8 cellular contexts compared by ENCODE assay signal in the genomic region with DNA sequence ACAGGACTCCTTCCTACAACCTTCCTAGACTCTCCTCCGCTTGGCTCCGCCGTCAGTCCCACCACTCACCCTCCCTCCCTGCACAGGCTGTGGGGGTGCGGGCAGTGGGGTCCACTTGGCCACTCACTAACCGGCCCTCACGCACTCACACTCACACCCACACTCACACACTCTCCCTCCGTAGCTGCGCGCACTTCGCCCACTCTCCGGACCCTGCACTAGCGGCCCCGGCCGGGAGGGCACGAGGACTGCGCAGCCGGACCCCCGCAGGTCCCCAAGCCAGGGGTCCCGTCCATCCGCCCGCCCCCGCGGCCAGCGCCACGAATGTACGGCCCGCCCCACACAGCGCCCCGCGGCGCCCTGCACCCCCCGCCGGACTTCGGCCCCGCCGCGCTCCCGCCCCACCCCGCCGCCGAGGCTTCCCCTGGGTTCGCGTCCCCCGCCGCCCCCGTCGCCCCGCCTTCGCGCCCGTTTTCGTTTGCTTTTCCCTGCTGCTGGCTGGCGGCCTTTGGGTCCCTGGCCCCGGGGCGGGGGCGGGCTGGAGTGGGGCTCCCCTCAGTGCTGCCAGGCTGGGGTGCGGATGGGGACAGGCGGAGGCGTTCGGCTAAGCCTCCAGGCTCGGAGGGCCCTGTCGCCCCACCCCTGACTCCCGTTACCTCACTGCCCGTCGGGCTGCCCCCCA. TPM values are rescaled to one million over a fixed set of nuclear protein-coding genes. Genes with fewer than 3 reads are reported as not detected.
DNase-seq lines count a peak whose midpoint lies in the region; ATAC-seq and TF ChIP-seq lines count a peak whose summit lies in the region.

No MANE protein-coding gene starts in this region.

- H3K4me2 ChIP-seq in BLaER1 treated with 17β-estradiol and CSF1 and Interleukin-3, amounts not matched to agents 10 nM and 100 nM = peak overlapping the region; percentile 50 to 89 (median 84); a peak in 20 of 22 replicates

- peaks cover 10 to 28% (median 19%) of the 10 kb centered on the region in 4 donors for H3K4me1 Mint-ChIP-seq in naive thymus-derived CD8-positive, alpha-beta T cell

- no peaks in the 10 kb centered on the region for H3K9me3 ChIP-seq in BLaER1 treated with 17β-estradiol and CSF1 and Interleukin-3, amounts not matched to agents 10 nM and 100 nM (replicated peaks in 1 of 11)
- H3K9me3 ChIP-seq in Peyer's patch = no peaks in the 10 kb centered on the region

- H3K4me3 ChIP-seq in BLaER1 treated with 17β-estradiol and CSF1 and Interleukin-3, amounts not matched to agents 10 nM and 100 nM = peak overlapping the region in 8 of 10 experiments; percentile 34 to 60 (median 41); a peak in 8 of 20 replicates
- peak overlapping the region; percentile 31 to 68 (median 56) for H3K4me3 ChIP-seq in Peyer's patch

- H3K36me3 Mint-ChIP-seq in naive thymus-derived CD8-positive, alpha-beta T cell = no peaks in the 10 kb centered on the region

- peak in 2 of 3 donors; percentile 82 to 89 for DNase-seq in Peyer's patch
- DNase-seq in central memory CD4-positive, alpha-beta T cell = peak; percentile 13
- DNase-seq in naive thymus-derived CD8-positive, alpha-beta T cell = peak in 4 of 10 donors; percentile 29 to 42 (median 36)
- DNase-seq in ureter (ENCODE audit: low spot score) = no peak
- no peak for DNase-seq in NCI-H446 treated with DMSO at 0.1 percent for 48 hours (lab: John Stamatoyannopoulos, UW)

- no peak overlapping the region for H3K9ac ChIP-seq in BLaER1 treated with 17β-estradiol and CSF1 and Interleukin-3, amounts not matched to agents 10 nM and 100 nM

- no peak for TF ChIP-seq CTCF in Peyer's patch (IDR thresholded peaks at IDR 0.05)

- H4K20me1 ChIP-seq in BLaER1 treated with 17β-estradiol and CSF1 and Interleukin-3, amounts not matched to agents 10 nM and 100 nM = peaks cover 0 to 8% (median 0%) of the 10 kb centered on the region in 11 experiments; a peak in 3 of 22 replicates

- H3K4me1 ChIP-seq in BLaER1 treated with 17β-estradiol and CSF1 and Interleukin-3, amounts not matched to agents 10 nM and 100 nM = peaks cover 23 to 35% (median 31%) of the 10 kb centered on the region in 10 experiments
- H3K4me1 ChIP-seq in Peyer's patch = peaks cover 12 to 57% (median 20%) of the 10 kb centered on the region in 4 donors

- H3K27me3 Mint-ChIP-seq in naive thymus-derived CD8-positive, alpha-beta T cell = peaks cover 5 to 30% (median 11%) of the 10 kb centered on the region in 5 donors

- peak overlapping the region; percentile 77 to 88 (median 82) for H3K4me3 Mint-ChIP-seq in naive thymus-derived CD8-positive, alpha-beta T cell

- no peaks in the 10 kb centered on the region for H3K36me3 ChIP-seq in BLaER1 treated with 17β-estradiol and CSF1 and Interleukin-3, amounts not matched to agents 10 nM and 100 nM
- no peaks in the 10 kb centered on the region for H3K36me3 ChIP-seq in Peyer's patch

- no peaks in the 10 kb centered on the region for H3K9me3 Mint-ChIP-seq in naive thymus-derived CD8-positive, alpha-beta T cell

- H3K27ac ChIP-seq in BLaER1 treated with 17β-estradiol and CSF1 and Interleukin-3, amounts not matched to agents 10 nM and 100 nM = no peak overlapping the region
- H3K27ac ChIP-seq in Peyer's patch = peak overlapping the region; percentile 49 to 94 (median 86)

- peak; percentile 19 to 71 for TF ChIP-seq POLR2A in Peyer's patch (IDR thresholded peaks at IDR 0.05)

- POLR2A ChIA-PET in naive thymus-derived CD8-positive, alpha-beta T cell (lab: Charles Lee) = no interaction called here

- peaks cover 54 to 84% (median 76%) of the 10 kb centered on the region in 11 experiments for H3K27me3 ChIP-seq in BLaER1 treated with 17β-estradiol and CSF1 and Interleukin-3, amounts not matched to agents 10 nM and 100 nM
- no peaks in the 10 kb centered on the region for H3K27me3 ChIP-seq in Peyer's patch

- peak overlapping the region in 4 of 10 donors; percentile 60 to 84 (median 65) for H3K27ac Mint-ChIP-seq in naive thymus-derived CD8-positive, alpha-beta T cell

- peak; percentile 47 to 66 for ATAC-seq in naive thymus-derived CD8-positive, alpha-beta T cell
- ATAC-seq in GM21723 (IDR thresholded peaks at IDR 0.05; ENCODE audit: unreplicated experiment) (no peak), HG03045 (IDR thresholded peaks at IDR 0.05; ENCODE audit: unreplicated experiment) (no peak)

RNA-seq across cellular contexts. Expression of gene SLC22A7, which starts 23.0 kb away (rescaled TPM):
- total RNA-seq in Peyer's patch (under 1 TPM in 1 of 4 donors, not detected in 3; 0.80 TPM), ureter (not detected)
- total RNA-seq in naive thymus-derived CD8-positive, alpha-beta T cell = not detected
- not detected for polyA plus RNA-seq in naive thymus-derived CD8-positive, alpha-beta T cell

RNA-seq across cellular contexts. Expression of gene TTBK1, which starts 31.8 kb away (rescaled TPM):
- 1 to 10 TPM in 3 of 4 donors, not detected in 1; 1.4 to 2.4 (median 1.4) TPM for total RNA-seq in Peyer's patch
- not detected for total RNA-seq in naive thymus-derived CD8-positive, alpha-beta T cell
- polyA plus RNA-seq in naive thymus-derived CD8-positive, alpha-beta T cell = not detected
- not detected for total RNA-seq in ureter

RNA-seq across cellular contexts. Expression of gene CRIP3, which starts 33.6 kb away (rescaled TPM):
- 1 to 10 TPM in 1 of 4 donors, not detected in 3; 6.8 TPM for total RNA-seq in Peyer's patch
- total RNA-seq in naive thymus-derived CD8-positive, alpha-beta T cell = 1 to 10 TPM; 4.1 to 5.3 TPM
- not detected for polyA plus RNA-seq in naive thymus-derived CD8-positive, alpha-beta T cell
- total RNA-seq in ureter = 1.5 TPM

RNA-seq across cellular contexts. Expression of gene DNPH1, which starts 45.8 kb away (rescaled TPM):
- total RNA-seq in Peyer's patch (100 to 1,000 TPM; 138 to 304 (median 176) TPM), ureter (42.8 TPM)
- 10 to 100 TPM; 45.9 to 53.8 TPM for total RNA-seq in naive thymus-derived CD8-positive, alpha-beta T cell
- polyA plus RNA-seq in naive thymus-derived CD8-positive, alpha-beta T cell = 100 to 1,000 TPM; 109 to 173 (median 121) TPM

Comparison
In these comparisons a context has a peak if more than half of its experiments do, and no peak if none do; other contexts are left out.
1. H3K27ac ChIP-seq: peak in Peyer's patch (4 of 4); none in BLaER1 treated with 17β-estradiol and CSF1 and Interleukin-3, amounts not matched to agents 10 nM and 100 nM (0 of 11).
2. DNase-seq: peak in Peyer's patch (2 of 3) and central memory CD4-positive, alpha-beta T cell (single experiment); none in ureter (single experiment) and NCI-H446 treated with DMSO at 0.1 percent for 48 hours (single experiment).
3. ATAC-seq: peak in naive thymus-derived CD8-positive, alpha-beta T cell (2 of 2); none in GM21723 (single experiment) and HG03045 (single experiment).